10 cellular contexts compared by ENCODE assay signal in the genomic region with DNA sequence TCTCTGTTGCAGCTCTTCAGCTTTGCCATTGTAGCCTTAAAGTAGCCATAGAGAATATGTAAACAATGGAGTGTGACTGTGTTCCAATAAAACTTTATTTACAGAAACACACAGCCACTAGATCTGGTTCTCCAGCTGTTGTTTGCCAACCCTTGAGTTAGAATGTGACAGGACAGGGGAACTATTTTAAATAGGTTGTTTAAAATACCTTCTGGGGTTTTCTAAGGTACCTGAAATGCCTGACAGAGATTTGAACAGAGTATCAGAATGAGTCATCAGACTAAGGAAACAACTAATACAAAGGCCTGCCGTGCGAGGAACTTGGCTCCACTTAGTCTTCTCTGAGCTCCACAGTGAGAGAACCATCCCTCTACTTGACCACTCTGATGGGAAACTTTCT.
DNase-seq lines count a peak whose midpoint lies in the region; ATAC-seq and TF ChIP-seq lines count a peak whose summit lies in the region.
"Had no signal": no experiment of that assay in that cellular context is flagged by ENCODE, and none has a peak within 500 bp of the region (broad histone marks: within the 10 kb centered on the region; RNA-seq: fewer than 3 reads in every experiment).

No MANE protein-coding gene starts in this region.

- no peaks in the 10 kb centered on the region; the same call in 1 of the 2 replicates for H3K4me1 ChIP-seq in HAP-1

- H3K9me3 ChIP-seq in HAP-1 = no peaks in the 10 kb centered on the region

- no peak overlapping the region for H3K4me3 ChIP-seq in fibroblast of mammary gland (ENCODE audit: control insufficient read depth, low read depth, low read length)
- no peak overlapping the region for H3K4me3 ChIP-seq in HAP-1
- H3K4me3 ChIP-seq: lung had no signal

- peaks cover 5% of the 10 kb centered on the region for H3K36me3 ChIP-seq in HAP-1 (replicated peaks)

- peak; percentile 9 for DNase-seq in fibroblast of mammary gland (ENCODE audit: low read depth)
- DNase-seq in T-helper 9 cell = no peak
- DNase-seq in HAP-1 (ENCODE audit: low spot score in 2 of 2) = no peak
- no peak for DNase-seq in T1000 (lab: John Stamatoyannopoulos, UW)
- DNase-seq in GOT3 (lab: John Stamatoyannopoulos, UW) = no peak
- DNase-seq: aorta had no signal

- ATAC-seq in GM18499 (IDR thresholded peaks at IDR 0.05; ENCODE audit: insufficient read depth, unreplicated experiment) (peak; percentile 99), GM21390 (IDR thresholded peaks at IDR 0.05; ENCODE audit: unreplicated experiment) (peak; percentile 100), HG03432 (IDR thresholded peaks at IDR 0.05; ENCODE audit: unreplicated experiment) (peak; percentile 100)

- in situ Hi-C loops in HAP-1 (cut with MboI; ENCODE audit: low sequenced_read_pairs) = no loop called here

- H3K27me3 ChIP-seq in HAP-1 (ENCODE audit: low read depth) = no peaks in the 10 kb centered on the region

- no peak for TF ChIP-seq CTCF in fibroblast of mammary gland (conservative IDR thresholded peaks at IDR 0.05; ENCODE audit: control insufficient read depth, insufficient read depth, low read depth, low read length)
